In the genomic region with DNA sequence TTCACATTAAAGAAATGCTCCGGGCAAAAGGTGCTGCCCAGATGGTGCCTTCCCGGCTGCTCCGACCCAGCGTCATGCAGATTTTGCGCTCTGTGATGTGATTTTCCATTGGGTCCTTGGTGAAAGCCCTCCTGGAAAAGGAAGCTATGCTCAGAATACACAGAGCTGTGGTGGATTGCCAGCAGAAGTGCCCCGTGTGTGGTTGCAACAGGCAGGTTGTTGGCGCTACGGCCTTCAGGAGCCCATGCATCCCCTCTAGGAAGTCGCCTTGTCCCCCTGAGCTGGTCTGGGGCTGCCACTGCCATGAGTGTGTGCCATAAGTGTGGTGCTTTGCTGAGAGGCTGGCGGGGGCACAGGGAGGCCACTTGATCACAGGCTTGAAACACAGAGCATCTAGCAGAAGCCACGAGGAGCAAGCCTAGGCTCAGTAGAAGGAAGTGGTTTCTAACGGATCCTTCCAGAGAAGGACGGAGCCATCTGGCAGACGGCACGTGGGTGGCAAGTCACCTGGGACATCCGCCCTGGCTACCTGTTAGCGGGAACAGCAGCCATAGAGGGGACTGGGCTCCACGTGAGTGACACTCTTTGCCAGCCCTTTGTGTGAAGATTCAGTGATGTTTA, we compare ENCODE assay signal across 15 cellular contexts.
DNase-seq lines count a peak whose midpoint lies in the region; ATAC-seq and TF ChIP-seq lines count a peak whose summit lies in the region.
"Had no signal": no experiment of that assay in that cellular context is flagged by ENCODE, and none has a peak within 500 bp of the region (broad histone marks: within the 10 kb centered on the region; RNA-seq: fewer than 3 reads in every experiment).

No MANE protein-coding gene starts in this region.

- no peaks in the 10 kb centered on the region; the same call in 1 of the 2 replicates for H4K20me1 ChIP-seq in SU-DHL-6 (ENCODE audit: low read depth, low read length)

- DNase-seq in CD4-positive, alpha-beta T cell, result no peak
- DNase-seq in GM12865 (ENCODE audit: low read depth) (peak; percentile 23), left lung (no peak), esophagus squamous epithelium (lab: John Stamatoyannopoulos, UW) (no peak), HT-29 (ENCODE audit: low spot score) (no peak), glomerular visceral epithelial cell (ENCODE audit: extremely low spot score) (no peak)
- DNase-seq: activated CD8-positive, alpha-beta memory T cell treated with anti-CD3 and anti-CD28 coated beads, Interleukin-2, amount 50 U/mL, for 4 hours; anterior cingulate cortex; lower lobe of right lung; NCI-H2081 treated with DMSO at 0.1 percent for 48 hours had no signal

- H3K27me3 ChIP-seq in CD4-positive, alpha-beta T cell (ENCODE audit: control insufficient read depth, insufficient read depth, low read length), result no peaks in the 10 kb centered on the region
- no peaks in the 10 kb centered on the region for H3K27me3 ChIP-seq in SU-DHL-6 (ENCODE audit: low read length)
- H3K27me3 ChIP-seq in left lung, result no peaks in the 10 kb centered on the region
- H3K27me3 ChIP-seq in esophagus squamous epithelium, result no peaks in the 10 kb centered on the region
- H3K27me3 ChIP-seq: right lobe of liver, SJSA1 had no signal

- CTCF ChIA-PET in CD4-positive, alpha-beta T cell (lab: Charles Lee), result no interaction called here

- H3K9me2 ChIP-seq in SU-DHL-6 (replicated peaks; ENCODE audit: insufficient read depth, low read length), result no peaks in the 10 kb centered on the region

- peak; percentile 41 for ATAC-seq in CD4-positive, alpha-beta T cell (ENCODE audit: poor library complexity)
- ATAC-seq in left lung, result peak; percentile 21
- no peak for ATAC-seq in HG03571 (IDR thresholded peaks at IDR 0.05; ENCODE audit: unreplicated experiment)
- ATAC-seq: lower lobe of right lung, right lobe of liver had no signal

- no peaks in the 10 kb centered on the region for H3K9me3 ChIP-seq in CD4-positive, alpha-beta T cell (ENCODE audit: control insufficient read depth, low read length)
- H3K9me3 ChIP-seq in SU-DHL-6 (ENCODE audit: insufficient read depth, low read length) (no peaks in the 10 kb centered on the region), left lung (no peaks in the 10 kb centered on the region), esophagus squamous epithelium (no peaks in the 10 kb centered on the region)
- H3K9me3 ChIP-seq: HAP-1, lower lobe of right lung, right lobe of liver, SJSA1 had no signal

- peaks cover 87% of the 10 kb centered on the region for H3K79me2 ChIP-seq in SU-DHL-6 (ENCODE audit: insufficient read depth, low read length)

- no peak overlapping the region for H3K4me3 ChIP-seq in GM12865 (ENCODE audit: low read depth, low read length)
- no peak overlapping the region for H3K4me3 ChIP-seq in SU-DHL-6 (ENCODE audit: insufficient read depth, low read length, poor library complexity, severe bottlenecking)
- H3K4me3 ChIP-seq in left lung, result no peak overlapping the region
- no peak overlapping the region for H3K4me3 ChIP-seq in esophagus squamous epithelium
- H3K4me3 ChIP-seq: HAP-1, lower lobe of right lung, right lobe of liver, SJSA1 had no signal

- H3K36me3 ChIP-seq in SU-DHL-6 (ENCODE audit: low read length) (peaks cover 18% of the 10 kb centered on the region), left lung (peaks cover 0 to 29% of the 10 kb centered on the region in 2 donors), esophagus squamous epithelium (peaks cover 0 to 34% (median 0%) of the 10 kb centered on the region in 3 donors)
- H3K36me3 ChIP-seq: HAP-1, SJSA1 had no signal

- no peak for TF ChIP-seq POLR2A in esophagus squamous epithelium (IDR thresholded peaks at IDR 0.05)

- WGBS in esophagus squamous epithelium, 2 donors, result 66 to 87% methylated on average over 8 to 18 of the region's 18 CpGs

- intact Hi-C loops in CD4-positive, alpha-beta T cell (cut with DNase I, micrococcal nuclease), result no loop called here
- intact Hi-C loops in left lung (cut with DNase I) (no loop called here), esophagus squamous epithelium (cut with DNase I) (no loop called here)

- no peak for TF ChIP-seq CTCF in CD4-positive, alpha-beta T cell (IDR thresholded peaks at IDR 0.05)
- TF ChIP-seq CTCF in GM12865 (IDR thresholded peaks at IDR 0.05; ENCODE audit: insufficient read depth, low read depth, low read length, missing control alignments) (no peak), SU-DHL-6 (IDR thresholded peaks at IDR 0.05; ENCODE audit: insufficient read depth, low read length, poor library complexity, severe bottlenecking) (no peak), left lung (IDR thresholded peaks at IDR 0.05) (no peak), esophagus squamous epithelium (IDR thresholded peaks at IDR 0.05) (no peak)

- no peak overlapping the region for H3K27ac ChIP-seq in CD4-positive, alpha-beta T cell (ENCODE audit: low read depth, low read length)
- H3K27ac ChIP-seq in SU-DHL-6 (ENCODE audit: low read depth, low read length) (peak overlapping the region; percentile 74), left lung (no peak overlapping the region), esophagus squamous epithelium (no peak overlapping the region)
- H3K27ac ChIP-seq: lower lobe of right lung, right lobe of liver, SJSA1 had no signal

- H3K27ac Mint-ChIP-seq in CD4-positive, alpha-beta T cell, result no peak overlapping the region

- peak overlapping the region; percentile 55 for H3K4me2 ChIP-seq in SU-DHL-6 (ENCODE audit: low read depth, low read length, poor library complexity, severe bottlenecking)

- no peaks in the 10 kb centered on the region for H3K27me3 Mint-ChIP-seq in CD4-positive, alpha-beta T cell

- H3K4me1 ChIP-seq in left lung (peaks cover 0 to 17% of the 10 kb centered on the region in 2 donors), esophagus squamous epithelium (no peaks in the 10 kb centered on the region)
- H3K4me1 ChIP-seq: HAP-1, lower lobe of right lung, SJSA1 had no signal

- H2AFZ ChIP-seq in SU-DHL-6 (ENCODE audit: low read depth, low read length, severe bottlenecking), result no peak overlapping the region

- H3K4me1 Mint-ChIP-seq in CD4-positive, alpha-beta T cell (ENCODE audit: low read depth), result peaks cover 13% of the 10 kb centered on the region

- peaks cover 20% of the 10 kb centered on the region for H3K36me3 Mint-ChIP-seq in CD4-positive, alpha-beta T cell (ENCODE audit: low read depth)

- peaks cover 56% of the 10 kb centered on the region for H3F3A ChIP-seq in SU-DHL-6 (ENCODE audit: insufficient read depth)

- peak overlapping the region; percentile 17; the same call in 1 of the 2 replicates for H3K9ac ChIP-seq in SU-DHL-6 (ENCODE audit: low read length)

- H3K9me3 Mint-ChIP-seq in CD4-positive, alpha-beta T cell, result no peaks in the 10 kb centered on the region

- POLR2A ChIA-PET in CD4-positive, alpha-beta T cell (lab: Charles Lee), result no interaction called here

- no peak overlapping the region for H3K4me3 Mint-ChIP-seq in CD4-positive, alpha-beta T cell
